In the genomic region with DNA sequence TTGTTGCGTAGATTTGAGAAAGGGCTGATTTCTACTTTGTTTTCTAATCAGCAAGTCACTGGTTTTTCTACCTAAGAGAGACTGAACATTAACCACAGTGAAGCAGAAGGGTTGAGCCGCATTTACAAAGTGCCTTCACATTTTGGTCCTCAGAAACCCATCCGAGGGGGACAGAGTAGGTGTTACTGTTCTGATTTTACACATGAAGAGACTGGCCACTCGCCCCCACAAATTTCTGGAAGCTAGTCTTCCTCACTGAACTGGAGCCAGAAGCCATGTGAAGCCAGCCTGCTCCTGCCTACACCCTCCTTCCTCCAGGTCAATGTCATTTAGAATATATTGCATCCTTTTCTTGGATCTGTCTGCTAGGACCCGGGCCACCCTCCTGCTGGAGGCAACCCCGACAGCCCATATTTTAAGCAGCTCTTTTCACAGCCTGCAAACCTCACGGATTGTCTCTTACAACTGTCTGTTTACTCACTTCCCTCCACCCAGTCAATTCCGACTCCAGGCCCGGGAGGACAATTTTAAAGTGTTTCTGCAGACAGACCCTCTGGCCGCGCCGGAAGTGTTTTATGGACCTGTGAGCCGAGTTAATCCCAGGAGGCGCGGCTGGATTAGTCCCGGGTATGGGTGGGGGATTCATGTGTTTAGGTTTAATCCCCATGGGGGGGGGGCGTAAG, we compare ENCODE assay signal across 8 cellular contexts.
DNase-seq lines count a peak whose midpoint lies in the region; ATAC-seq and TF ChIP-seq lines count a peak whose summit lies in the region.

No MANE protein-coding gene starts in this region.

- H3K27me3 Mint-ChIP-seq in neural crest cell (ENCODE audit: low read depth) = peaks cover 67% of the 10 kb centered on the region

- peaks cover under 1% of the 10 kb centered on the region for H3K36me3 Mint-ChIP-seq in neural crest cell (ENCODE audit: low read depth)

- H3K36me3 ChIP-seq in breast epithelium = no peaks in the 10 kb centered on the region

- TF ChIP-seq CTCF in breast epithelium (IDR thresholded peaks at IDR 0.05) = no peak
- no peak for TF ChIP-seq CTCF in neural crest cell (conservative IDR thresholded peaks at IDR 0.05)

- ATAC-seq in GM18511 (IDR thresholded peaks at IDR 0.05; ENCODE audit: unreplicated experiment) = no peak
- no peak for ATAC-seq in HG02870 (IDR thresholded peaks at IDR 0.05; ENCODE audit: unreplicated experiment)

- peak overlapping the region; percentile 46 to 70 (median 50) for H3K4me3 ChIP-seq in breast epithelium

- H3K27me3 ChIP-seq in breast epithelium = peaks cover 0 to 93% of the 10 kb centered on the region in 2 donors

- H3K9me3 ChIP-seq in breast epithelium = no peaks in the 10 kb centered on the region

- intact Hi-C loops in breast epithelium (cut with DNase I; ENCODE audit: low total_unique reads) = no loop called here

- H3K4me3 Mint-ChIP-seq in neural crest cell = peak overlapping the region; percentile 82

- H3K4me1 Mint-ChIP-seq in neural crest cell = peaks cover 65% of the 10 kb centered on the region

- DNase-seq in COLO668 (lab: John Stamatoyannopoulos, UW; ENCODE audit: unreplicated experiment) = peak; percentile 44
- DNase-seq in MV-4-11 (lab: John Stamatoyannopoulos, UW) = peak; percentile 62
- no peak for DNase-seq in breast epithelium (ENCODE audit: low spot score in 2 of 2)
- no peak for DNase-seq in neural crest cell (ENCODE audit: low read depth, low spot score)
- no peak for DNase-seq in NCI-H2227 (lab: John Stamatoyannopoulos, UW; ENCODE audit: unreplicated experiment)
- DNase-seq in ureter (ENCODE audit: low spot score) = no peak

- peak overlapping the region; percentile 83 to 97 for H3K27ac ChIP-seq in breast epithelium

- no peak overlapping the region for H3K27ac Mint-ChIP-seq in neural crest cell (ENCODE audit: unreplicated experiment)

- no peaks in the 10 kb centered on the region for H3K9me3 Mint-ChIP-seq in neural crest cell

- no peak for TF ChIP-seq POLR2A in breast epithelium (IDR thresholded peaks at IDR 0.05)

- no peaks in the 10 kb centered on the region for H3K4me1 ChIP-seq in breast epithelium

Comparison
In these comparisons a context has a peak if more than half of its experiments do, and no peak if none do; other contexts are left out.
1. DNase-seq: peak in COLO668 (single experiment) and MV-4-11 (single experiment); none in breast epithelium (0 of 2), neural crest cell (single experiment), NCI-H2227 (single experiment) and ureter (single experiment).